In genomic region chr6:105594821-105595220, GRCh38 we compare ENCODE assay signal across 1 cellular context.
TF ChIP-seq lines count a peak whose summit lies in the region.

No MANE protein-coding gene starts in this region.

TF ChIP-seq in SK-N-SH treated with all-trans-retinoic acid at 6 μM for 48 hours, 23 proteins besides CTCF, POLR2A, EP300 and RAD21 (continued from another document):
- TF ChIP-seq TSHZ2 (CRISPR knock-in tag; IDR thresholded peaks at IDR 0.05) (no peak), TCF4 (CRISPR knock-in tag; IDR thresholded peaks at IDR 0.05; ENCODE audit: borderline replicate concordance) (no peak), CSRNP3 (CRISPR knock-in tag; IDR thresholded peaks at IDR 0.05) (no peak), RARB (CRISPR knock-in tag; IDR thresholded peaks at IDR 0.05) (no peak)
TF ChIP-seq in SK-N-SH treated with all-trans-retinoic acid at 6 μM for 48 hours: peak in this region for 2.
